Comparison of ENCODE assay signal across 20 cellular contexts in genomic region chr10:78332013-78332412, GRCh38.
DNase-seq lines count a peak whose midpoint lies in the region; ATAC-seq and TF ChIP-seq lines count a peak whose summit lies in the region.
"Had no signal": no experiment of that assay in that cellular context is flagged by ENCODE, and none has a peak within 500 bp of the region (broad histone marks: within the 10 kb centered on the region; RNA-seq: fewer than 3 reads in every experiment).

No MANE protein-coding gene starts in this region.

- H3K36me3 ChIP-seq in left ventricle myocardium inferior, result no peaks in the 10 kb centered on the region
- no peaks in the 10 kb centered on the region for H3K36me3 ChIP-seq in trophoblast cell (ENCODE audit: control insufficient read depth in 1 of 2, insufficient read depth in 2 of 2, low read length in 2 of 2)
- no peaks in the 10 kb centered on the region for H3K36me3 ChIP-seq in vagina
- H3K36me3 ChIP-seq: heart left ventricle, upper lobe of right lung had no signal

- WGBS in trophoblast cell (ENCODE audit: extremely low coverage, insufficient coverage, insufficient read length), result no CpG with 5 or more reads among the region's 7 CpGs

- H3K27me3 Mint-ChIP-seq in activated naive CD4-positive, alpha-beta T cell treated with anti-CD3 and anti-CD28 coated beads, Interleukin-2, amount 10 ng/mL, durations not matched to agents 7 days and 5 days, result peaks cover 3% of the 10 kb centered on the region

- H2BK5ac ChIP-seq in trophoblast cell (ENCODE audit: low read depth, low read length, poor library complexity), result peak overlapping the region; percentile 77

- H3K4me3 ChIP-seq in left ventricle myocardium inferior (no peak overlapping the region), trophoblast cell (ENCODE audit: low read depth, low read length) (no peak overlapping the region), vagina (no peak overlapping the region)
- H3K4me3 ChIP-seq: heart left ventricle, K562, skin epidermis, upper lobe of right lung had no signal

- peak; percentile 21 for ATAC-seq in Right ventricle myocardium inferior
- ATAC-seq: K562, upper lobe of right lung, WTC11 had no signal

- peaks cover 2% of the 10 kb centered on the region for H3K79me2 ChIP-seq in trophoblast cell (ENCODE audit: control insufficient read depth, insufficient read depth, low read length, poor library complexity)

- H3K27ac Mint-ChIP-seq in activated naive CD4-positive, alpha-beta T cell treated with anti-CD3 and anti-CD28 coated beads, Interleukin-2, amount 10 ng/mL, durations not matched to agents 7 days and 5 days, result no peak overlapping the region
- H3K27ac Mint-ChIP-seq: memory B cell, WTC11 had no signal

- peak overlapping the region; percentile 94 for H2BK120ac ChIP-seq in trophoblast cell (ENCODE audit: insufficient read depth, low read length, poor library complexity)

- peak overlapping the region; percentile 35 for H3K4ac ChIP-seq in trophoblast cell (ENCODE audit: low read depth, low read length)

- H3K4me1 ChIP-seq in left ventricle myocardium inferior (peaks cover 18% of the 10 kb centered on the region), trophoblast cell (ENCODE audit: control insufficient read depth in 1 of 2, insufficient read depth in 2 of 2, low read length in 2 of 2) (peaks cover 18 to 19% of the 10 kb centered on the region in 2 experiments), vagina (peaks cover 33% of the 10 kb centered on the region)

- H2BK12ac ChIP-seq in trophoblast cell (ENCODE audit: low read length), result peak overlapping the region; percentile 76

- H4K12ac ChIP-seq in trophoblast cell (ENCODE audit: low read depth, low read length), result no peak overlapping the region

- H3K4me2 ChIP-seq in trophoblast cell (ENCODE audit: low read length), result no peak overlapping the region

- H3K23ac ChIP-seq in trophoblast cell (ENCODE audit: low read length), result no peak overlapping the region

- peak overlapping the region; percentile 31 for H3K27ac ChIP-seq in left ventricle myocardium inferior (replicated peaks)
- peak overlapping the region; percentile 81 for H3K27ac ChIP-seq in trophoblast cell (ENCODE audit: low read depth, low read length)
- H3K27ac ChIP-seq in vagina, result peak overlapping the region; percentile 36
- H3K27ac ChIP-seq: upper lobe of right lung had no signal

- no peaks in the 10 kb centered on the region for H3K4me1 Mint-ChIP-seq in activated naive CD4-positive, alpha-beta T cell treated with anti-CD3 and anti-CD28 coated beads, Interleukin-2, amount 10 ng/mL, durations not matched to agents 7 days and 5 days
- H3K4me1 Mint-ChIP-seq: memory B cell had no signal

- intact Hi-C loops in Right ventricle myocardium inferior (cut with DNase I) (no loop called here), cardiac septum (cut with DNase I) (loop anchor here (10.0 kb wide), 1 partner anchor 213 kb away; no protein-coding TSS in a partner anchor), left ventricle myocardium inferior (cut with micrococcal nuclease) (no loop called here), vagina (cut with DNase I) (no loop called here)

- H3K9ac ChIP-seq in trophoblast cell (ENCODE audit: low read length), result no peak overlapping the region

- H3K18ac ChIP-seq in trophoblast cell (ENCODE audit: low read length), result peak overlapping the region; percentile 45

- H3K36me3 Mint-ChIP-seq in activated naive CD4-positive, alpha-beta T cell treated with anti-CD3 and anti-CD28 coated beads, Interleukin-2, amount 10 ng/mL, durations not matched to agents 7 days and 5 days, result no peaks in the 10 kb centered on the region

- peaks cover 13% of the 10 kb centered on the region for H3K9me3 ChIP-seq in left ventricle myocardium inferior (replicated peaks)
- peaks cover 17% of the 10 kb centered on the region for H3K9me3 ChIP-seq in trophoblast cell (ENCODE audit: insufficient read depth, low read depth, low read length)
- no peaks in the 10 kb centered on the region for H3K9me3 ChIP-seq in vagina
- H3K9me3 ChIP-seq: upper lobe of right lung had no signal

- H2AK5ac ChIP-seq in trophoblast cell (ENCODE audit: low read length), result peak overlapping the region; percentile 67

- H3K4me3 Mint-ChIP-seq in activated naive CD4-positive, alpha-beta T cell treated with anti-CD3 and anti-CD28 coated beads, Interleukin-2, amount 10 ng/mL, durations not matched to agents 7 days and 5 days, result no peak overlapping the region
- H3K4me3 Mint-ChIP-seq: memory B cell, WTC11 had no signal

- peak overlapping the region; percentile 71 for H3K14ac ChIP-seq in trophoblast cell (ENCODE audit: low read length)

- TF ChIP-seq CTCF in left ventricle myocardium inferior (IDR thresholded peaks at IDR 0.05; ENCODE audit: borderline replicate concordance) (no peak), vagina (IDR thresholded peaks at IDR 0.05) (no peak)

- peak overlapping the region; percentile 48 for H4K8ac ChIP-seq in trophoblast cell (ENCODE audit: low read depth, low read length)

- CTCF ChIA-PET in activated naive CD4-positive, alpha-beta T cell treated with anti-CD3 and anti-CD28 coated beads, Interleukin-2, amount 10 ng/mL, durations not matched to agents 7 days and 5 days (lab: Charles Lee), result no interaction called here

- peaks cover 29% of the 10 kb centered on the region for H3K79me1 ChIP-seq in trophoblast cell (ENCODE audit: low read length)

- H3K9me3 Mint-ChIP-seq in activated naive CD4-positive, alpha-beta T cell treated with anti-CD3 and anti-CD28 coated beads, Interleukin-2, amount 10 ng/mL, durations not matched to agents 7 days and 5 days, result peaks cover 4% of the 10 kb centered on the region

- no peak for TF ChIP-seq POLR2A in vagina (IDR thresholded peaks at IDR 0.05)

- peak overlapping the region; percentile 93 for H4K91ac ChIP-seq in trophoblast cell (ENCODE audit: low read depth, low read length)

- no peaks in the 10 kb centered on the region for H3K27me3 ChIP-seq in left ventricle myocardium inferior (ENCODE audit: low read depth)
- no peaks in the 10 kb centered on the region for H3K27me3 ChIP-seq in trophoblast cell (ENCODE audit: insufficient read depth, low read length)
- H3K27me3 ChIP-seq in vagina, result no peaks in the 10 kb centered on the region
- H3K27me3 ChIP-seq: heart left ventricle, upper lobe of right lung had no signal

- DNase-seq in Right ventricle myocardium inferior (ENCODE audit: missing footprints) (no peak), cardiac septum (ENCODE audit: low spot score) (no peak), left ventricle myocardium inferior (no peak), trophoblast cell (no peak), vagina (ENCODE audit: extremely low spot score in 2 of 2) (peak; percentile 37 to 88), HK-2 (ENCODE audit: unreplicated experiment) (no peak), NAMALWA (ENCODE audit: low spot score) (no peak)
- DNase-seq in activated naive CD4-positive, alpha-beta T cell treated with anti-CD3 and anti-CD28 coated beads, Interleukin-2, amount 10 ng/mL, durations not matched to agents 7 days and 5 days, result no peak
- DNase-seq: 8988T; activated effector memory CD4-positive, alpha-beta T cell treated with anti-CD3 and anti-CD28 coated beads, Interleukin-2, amount 50 U/mL, for 16 hours; DND-41; NCI-H1105; NCI-H2171 treated with DMSO at 0.1 percent for 48 hours; T-helper 1 cell; upper lobe of right lung had no signal

- H2AFZ ChIP-seq in trophoblast cell (ENCODE audit: insufficient read depth, low read length, poor library complexity), result no peak overlapping the region

Comparison
In these comparisons a context has a peak if more than half of its experiments do, and no peak if none do; other contexts are left out.
1. DNase-seq: peak in vagina (2 of 2); none in Right ventricle myocardium inferior (single experiment), cardiac septum (single experiment), left ventricle myocardium inferior (single experiment), trophoblast cell (0 of 2), HK-2 (single experiment), activated naive CD4-positive, alpha-beta T cell treated with anti-CD3 and anti-CD28 coated beads, Interleukin-2, amount 10 ng/mL, durations not matched to agents 7 days and 5 days (single experiment) and NAMALWA (single experiment).
2. H3K27ac ChIP-seq: peak in every context shown above with its lines; median percentile 81 in trophoblast cell; 36 in vagina; 31 in left ventricle myocardium inferior.